8 cellular contexts compared by ENCODE assay signal in genomic region chr1:207499573-207499972, GRCh38. TPM values are rescaled to one million over a fixed set of nuclear protein-coding genes. Genes with fewer than 3 reads are reported as not detected.
DNase-seq lines count a peak whose midpoint lies in the region; ATAC-seq and TF ChIP-seq lines count a peak whose summit lies in the region.

No MANE protein-coding gene starts in this region.

- no peak overlapping the region for H3K27ac Mint-ChIP-seq in activated CD4-positive, alpha-beta T cell treated with anti-CD3 and anti-CD28 coated beads, Interleukin-2, amount 10 ng/mL, durations not matched to agents 7 days and 5 days

- H3K9ac ChIP-seq in DND-41 (ENCODE audit: low read depth, low read length) = no peak overlapping the region

- H3K4me3 Mint-ChIP-seq in activated CD4-positive, alpha-beta T cell treated with anti-CD3 and anti-CD28 coated beads, Interleukin-2, amount 10 ng/mL, durations not matched to agents 7 days and 5 days = no peak overlapping the region

- ATAC-seq in DND-41 (ENCODE audit: insufficient read depth, low read depth) (peak; percentile 85), right lobe of liver (peak; percentile 84 to 95 (median 91)), HG03139 (IDR thresholded peaks at IDR 0.05; ENCODE audit: unreplicated experiment) (no peak)

- 0% methylated on average over 4 of the region's 4 CpGs for WGBS in right lobe of liver (ENCODE audit: insufficient coverage, low coverage, low lambda C conversion rate, missing lambda C conversion rate)

- no peaks in the 10 kb centered on the region for H3K9me3 Mint-ChIP-seq in activated CD4-positive, alpha-beta T cell treated with anti-CD3 and anti-CD28 coated beads, Interleukin-2, amount 10 ng/mL, durations not matched to agents 7 days and 5 days

- H3K4me3 ChIP-seq in DND-41 (ENCODE audit: low read depth in 1 of 2, low read length in 2 of 2) (no peak overlapping the region), coronary artery (no peak overlapping the region), right lobe of liver (no peak overlapping the region)

- H3K4me2 ChIP-seq in DND-41 (ENCODE audit: insufficient read depth, low read length) = no peak overlapping the region

- H3K27ac ChIP-seq in DND-41 (ENCODE audit: low read length) (no peak overlapping the region), coronary artery (no peak overlapping the region), right lobe of liver (no peak overlapping the region)

- H3K36me3 Mint-ChIP-seq in activated CD4-positive, alpha-beta T cell treated with anti-CD3 and anti-CD28 coated beads, Interleukin-2, amount 10 ng/mL, durations not matched to agents 7 days and 5 days (ENCODE audit: low read depth) = no peaks in the 10 kb centered on the region

- intact Hi-C loops in right lobe of liver (cut with DNase I) = no loop called here

- H3K27me3 Mint-ChIP-seq in activated CD4-positive, alpha-beta T cell treated with anti-CD3 and anti-CD28 coated beads, Interleukin-2, amount 10 ng/mL, durations not matched to agents 7 days and 5 days = peaks cover 60% of the 10 kb centered on the region

- DNase-seq in DND-41 (peak; percentile 77), HK-2 (ENCODE audit: unreplicated experiment) (peak; percentile 44), NCI-H748 (lab: John Stamatoyannopoulos, UW; ENCODE audit: unreplicated experiment) (peak; percentile 71), coronary artery (ENCODE audit: low spot score) (no peak), right lobe of liver (peak; percentile 65 to 66 (median 66))
- peak; percentile 76 for DNase-seq in activated CD4-positive, alpha-beta T cell treated with anti-CD3 and anti-CD28 coated beads, Interleukin-2, amount 10 ng/mL, durations not matched to agents 7 days and 5 days
- peak; percentile 31 to 42 (median 33) for DNase-seq in stimulated activated CD4-positive, alpha-beta T cell treated with anti-CD3 and anti-CD28 coated beads, TNF-alpha, amount 100 ng/mL, for 4 hours (ENCODE audit: low read depth in 3 of 3)

- H3K36me3 ChIP-seq in DND-41 (ENCODE audit: insufficient read depth, low read length) = no peaks in the 10 kb centered on the region
- no peaks in the 10 kb centered on the region for H3K36me3 ChIP-seq in right lobe of liver

- peaks cover 16% of the 10 kb centered on the region for H3K4me1 ChIP-seq in DND-41 (ENCODE audit: insufficient read depth, low read length)
- H3K4me1 ChIP-seq in right lobe of liver = peaks cover 0 to 7% (median 0%) of the 10 kb centered on the region in 4 donors

- H3K9me3 ChIP-seq in DND-41 (ENCODE audit: insufficient read depth, low read length, severe bottlenecking) (no peaks in the 10 kb centered on the region), right lobe of liver (no peaks in the 10 kb centered on the region)

- H3K4me1 Mint-ChIP-seq in activated CD4-positive, alpha-beta T cell treated with anti-CD3 and anti-CD28 coated beads, Interleukin-2, amount 10 ng/mL, durations not matched to agents 7 days and 5 days = peaks cover 20% of the 10 kb centered on the region

- H3K79me2 ChIP-seq in DND-41 (ENCODE audit: insufficient read depth, low read length) = no peaks in the 10 kb centered on the region

- CTCF ChIA-PET in activated CD4-positive, alpha-beta T cell treated with anti-CD3 and anti-CD28 coated beads, Interleukin-2, amount 10 ng/mL, durations not matched to agents 7 days and 5 days (lab: Charles Lee) = interaction anchor here (0.7 to 1.6 kb wide), 5 partner anchors 15 to 467 kb away, joined by 3 to 5 read pairs (median 4); partner anchors contain the start of gene C1orf116

- TF ChIP-seq POLR2A in right lobe of liver (IDR thresholded peaks at IDR 0.05) = no peak

- TF ChIP-seq CTCF in DND-41 (IDR thresholded peaks at IDR 0.05; ENCODE audit: borderline replicate concordance, extremely low read depth, low read length, poor library complexity, severe bottlenecking) (peak; percentile 92), coronary artery (IDR thresholded peaks at IDR 0.05) (peak; percentile 30), right lobe of liver (IDR thresholded peaks at IDR 0.05) (peak; percentile 73 to 88 (median 76))

- no peaks in the 10 kb centered on the region for H4K20me1 ChIP-seq in DND-41 (ENCODE audit: insufficient read depth, low read length)

- POLR2A ChIA-PET in activated CD4-positive, alpha-beta T cell treated with anti-CD3 and anti-CD28 coated beads, Interleukin-2, amount 10 ng/mL, durations not matched to agents 7 days and 5 days (lab: Charles Lee) = interaction anchor here (0.6 kb wide), 1 partner anchor 282 kb away, joined by 3 read pairs; no protein-coding TSS in a partner anchor

- H2AFZ ChIP-seq in DND-41 (ENCODE audit: low read depth, low read length) = no peak overlapping the region

- H3K27me3 ChIP-seq in DND-41 (ENCODE audit: insufficient read depth, low read length, poor library complexity) = peaks cover 38% of the 10 kb centered on the region
- H3K27me3 ChIP-seq in right lobe of liver = peaks cover 0 to 4% of the 10 kb centered on the region in 2 donors

RNA-seq across cellular contexts. Expression of gene CR1, which starts 3.6 kb away (rescaled TPM):
- under 1 TPM; 0.20 to 0.25 TPM for total RNA-seq in activated CD4-positive, alpha-beta T cell treated with anti-CD3 and anti-CD28 coated beads, Interleukin-2, amount 10 ng/mL, durations not matched to agents 7 days and 5 days
- 1 to 10 TPM; 1.1 to 7.8 (median 2.0) TPM for total RNA-seq in right lobe of liver

RNA-seq across cellular contexts. Expression of gene CR2, which starts 45.4 kb away (rescaled TPM):
- not detected for total RNA-seq in activated CD4-positive, alpha-beta T cell treated with anti-CD3 and anti-CD28 coated beads, Interleukin-2, amount 10 ng/mL, durations not matched to agents 7 days and 5 days
- under 1 TPM in 1 of 6 experiments, not detected in 5; 0.07 TPM for total RNA-seq in right lobe of liver

Comparison
In these comparisons a context has a peak if more than half of its experiments do, and no peak if none do; other contexts are left out.
1. CTCF ChIP-seq: peak in every context shown above with its lines; median percentile 92 in DND-41; 76 in right lobe of liver; 30 in coronary artery.